6 cellular contexts compared by ENCODE assay signal in genomic region chr16:49921106-49921505, GRCh38.
"Had no signal": no experiment of that assay in that cellular context is flagged by ENCODE, and none has a peak within 500 bp of the region (broad histone marks: within the 10 kb centered on the region; RNA-seq: fewer than 3 reads in every experiment).

No MANE protein-coding gene starts in this region.

- H3K4me1 ChIP-seq: SJCRH30 had no signal

- H3K27ac ChIP-seq: RWPE1, SJCRH30 had no signal

- H3K36me3 ChIP-seq: MG63, SJCRH30 had no signal

- DNase-seq: NCI-H1417 treated with DMSO at 0.1 percent for 48 hours, NCI-H2081 treated with DMSO at 0.1 percent for 48 hours, NCI-H345 had no signal

- H3K9me3 ChIP-seq: MG63, SJCRH30 had no signal

- H3K4me3 ChIP-seq: MG63, SJCRH30 had no signal

- H3K27me3 ChIP-seq: MG63, SJCRH30 had no signal
